Comparison of ENCODE assay signal across 10 cellular contexts in the genomic region with DNA sequence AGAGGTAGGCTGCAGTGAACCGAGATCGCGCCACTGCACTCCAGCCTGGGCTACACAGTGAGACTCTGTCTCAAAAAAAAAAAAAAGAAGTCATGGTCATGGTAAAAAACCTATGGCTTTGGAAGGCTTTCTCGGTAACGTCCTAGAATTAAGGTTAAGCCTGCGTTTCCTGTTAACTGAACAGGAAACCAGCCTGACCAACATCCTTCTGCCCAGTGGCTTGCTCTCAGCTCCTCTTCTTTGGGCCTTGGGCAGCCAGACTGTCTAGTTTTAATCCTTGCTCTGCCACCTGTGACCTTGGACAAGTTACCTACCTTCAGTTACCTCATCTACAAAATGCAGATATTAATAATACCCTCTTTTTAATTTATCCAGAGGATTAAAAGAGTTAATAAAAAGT. TPM values are rescaled to one million over a fixed set of nuclear protein-coding genes. Genes with fewer than 3 reads are reported as not detected.
DNase-seq lines count a peak whose midpoint lies in the region; ATAC-seq, FAIRE-seq and TF ChIP-seq lines count a peak whose summit lies in the region.
"Not testable (repeated sequence)": the region's sequence is repeated elsewhere in the genome, so short reads cannot be mapped to it uniquely, and the experiment has no call there.
"Had no signal": no experiment of that assay in that cellular context is flagged by ENCODE, and none has a peak within 500 bp of the region (broad histone marks: within the 10 kb centered on the region; RNA-seq: fewer than 3 reads in every experiment).

No MANE protein-coding gene starts in this region.

- in situ Hi-C loops in KBM-7 (cut with MboI; ENCODE audit: low pct_unique_long_range_greater_than_20kb, low sequenced_read_pairs) = not testable (repeated sequence)

- not testable (repeated sequence) for ATAC-seq in GM23338; activated CD8-positive, alpha-beta memory T cell treated with anti-CD3 and anti-CD28 coated beads, Interleukin-2, amount 10 ng/mL, durations not matched to agents 7 days and 5 days

- H3K36me3 Mint-ChIP-seq in GM23338 (ENCODE audit: low read depth); activated CD8-positive, alpha-beta memory T cell treated with anti-CD3 and anti-CD28 coated beads, Interleukin-2, amount 10 ng/mL, durations not matched to agents 7 days and 5 days; osteocyte (ENCODE audit: unreplicated experiment): not testable (repeated sequence)

- H3K9me3 ChIP-seq in kidney (ENCODE audit: control insufficient read depth in 1 of 2, low read length in 2 of 2) = not testable (repeated sequence)

- not testable (repeated sequence) for TF ChIP-seq POLR2A in NB4 (IDR thresholded peaks at IDR 0.05; ENCODE audit: extremely low read depth, insufficient read length)

- not testable (repeated sequence) for H2AFZ ChIP-seq in GM23338

- H3K4me2 ChIP-seq in GM23338 = not testable (repeated sequence)

- H3K4me1 ChIP-seq in GM23338 (ENCODE audit: insufficient read depth); kidney (ENCODE audit: control insufficient read depth in 1 of 2, insufficient read depth in 1 of 2, low read depth in 1 of 2, low read length in 2 of 2): not testable (repeated sequence)

- not testable (repeated sequence) for H3K27me3 Mint-ChIP-seq in GM23338 (ENCODE audit: insufficient read depth, low read depth, poor library complexity); activated CD8-positive, alpha-beta memory T cell treated with anti-CD3 and anti-CD28 coated beads, Interleukin-2, amount 10 ng/mL, durations not matched to agents 7 days and 5 days; osteocyte (ENCODE audit: unreplicated experiment)

- not testable (repeated sequence) for H3K27ac ChIP-seq in GM23338 (ENCODE audit: low read depth); kidney (ENCODE audit: low read depth in 2 of 2, low read length in 2 of 2)

- not testable (repeated sequence) for H3K27ac Mint-ChIP-seq in GM23338; activated CD8-positive, alpha-beta memory T cell treated with anti-CD3 and anti-CD28 coated beads, Interleukin-2, amount 10 ng/mL, durations not matched to agents 7 days and 5 days; osteocyte (ENCODE audit: unreplicated experiment)

- intact Hi-C loops in kidney (cut with DNase I) = not testable (repeated sequence)

- H3K9ac ChIP-seq in kidney (ENCODE audit: low read length in 2 of 2) = not testable (repeated sequence)

- not testable (repeated sequence) for H3K9me2 ChIP-seq in GM23338 (ENCODE audit: insufficient read depth)

- H4K20me1 ChIP-seq in GM23338 (replicated peaks; ENCODE audit: insufficient read depth) = not testable (repeated sequence)

- CTCF ChIA-PET in activated CD8-positive, alpha-beta memory T cell treated with anti-CD3 and anti-CD28 coated beads, Interleukin-2, amount 10 ng/mL, durations not matched to agents 7 days and 5 days (lab: Charles Lee) = not testable (repeated sequence)

- not testable (repeated sequence) for H3K79me2 ChIP-seq in GM23338 (replicated peaks; ENCODE audit: insufficient read depth)

- TF ChIP-seq CTCF in GM23338 (conservative IDR thresholded peaks at IDR 0.05; ENCODE audit: low read depth in 2 of 2); NB4 (IDR thresholded peaks at IDR 0.05; ENCODE audit: low read depth, low read length); kidney (IDR thresholded peaks at IDR 0.05; ENCODE audit: borderline replicate concordance, extremely low read depth, insufficient read depth); osteocyte (IDR thresholded peaks at IDR 0.05): not testable (repeated sequence)

- H3K4me1 Mint-ChIP-seq in GM23338; activated CD8-positive, alpha-beta memory T cell treated with anti-CD3 and anti-CD28 coated beads, Interleukin-2, amount 10 ng/mL, durations not matched to agents 7 days and 5 days; osteocyte (ENCODE audit: unreplicated experiment): not testable (repeated sequence)

- not testable (repeated sequence) for H3K4me3 ChIP-seq in GM23338; NB4 (ENCODE audit: low read depth, low read length); kidney (ENCODE audit: low read length in 2 of 2)

- FAIRE-seq in kidney (lab: Jason Lieb, UNC) = not testable (repeated sequence)

- not testable (repeated sequence) for H3K36me3 ChIP-seq in GM23338 (ENCODE audit: insufficient read depth); kidney (ENCODE audit: control insufficient read depth in 1 of 2, insufficient read depth in 2 of 2, low read length in 2 of 2)

- H3K9me3 Mint-ChIP-seq in GM23338; activated CD8-positive, alpha-beta memory T cell treated with anti-CD3 and anti-CD28 coated beads, Interleukin-2, amount 10 ng/mL, durations not matched to agents 7 days and 5 days (ENCODE audit: low read depth); osteocyte (ENCODE audit: unreplicated experiment): not testable (repeated sequence)

- DNase-seq in GM23338 (ENCODE audit: low spot score) (peak; percentile 0), KBM-7 (peak; percentile 49), NB4 (ENCODE audit: low read depth) (peak; percentile 55), kidney (peak; percentile 4), osteocyte (ENCODE audit: extremely low spot score, unreplicated experiment) (peak; percentile 7)
- peak; percentile 35 for DNase-seq in activated CD8-positive, alpha-beta memory T cell treated with anti-CD3 and anti-CD28 coated beads, Interleukin-2, amount 10 ng/mL, durations not matched to agents 7 days and 5 days

- not testable (repeated sequence) for H3K4me3 Mint-ChIP-seq in GM23338; activated CD8-positive, alpha-beta memory T cell treated with anti-CD3 and anti-CD28 coated beads, Interleukin-2, amount 10 ng/mL, durations not matched to agents 7 days and 5 days; osteocyte (ENCODE audit: unreplicated experiment)

- not testable (repeated sequence) for H3F3A ChIP-seq in GM23338 (replicated peaks; ENCODE audit: low read depth)

- H3K27me3 ChIP-seq in GM23338 (ENCODE audit: insufficient read depth) = not testable (repeated sequence)

RNA-seq across cellular contexts. Expression of gene GOLGA8R, which starts 6.7 kb away (rescaled TPM):
- 0.17 TPM in 1 of 2 replicates, not detected in the other for total RNA-seq in GM23338 (2014; rRNA removed; shearing (Covaris generic))
- polyA plus RNA-seq in GM23338 (2016; fragmentation: Nextera tagmentation; extraction: Ambion mirVana) (0.27 TPM in 1 of 2 replicates, not detected in the other), kidney (ENCODE audit: insufficient read depth, low read depth, low replicate concordance) (0.41 TPM)
- 10 to 100 TPM; 13.0 to 15.9 TPM for total RNA-seq in activated CD8-positive, alpha-beta memory T cell treated with anti-CD3 and anti-CD28 coated beads, Interleukin-2, amount 10 ng/mL, durations not matched to agents 7 days and 5 days
- total RNA-seq in kidney (6.3 TPM), osteocyte (4.9 and 5.4 TPM in 2 replicates)
- total RNA-seq: Daoy, G401 had no signal

RNA-seq across cellular contexts. Expression of gene CHRFAM7A, which starts 27.4 kb away (rescaled TPM):
- 2.5 and 2.9 TPM in 2 replicates for total RNA-seq in GM23338 (2014; rRNA removed; shearing (Covaris generic))
- 0.99 and 1.4 TPM in 2 replicates for polyA plus RNA-seq in GM23338 (2016; fragmentation: Nextera tagmentation; extraction: Ambion mirVana)
- 1 to 10 TPM in 1 of 2 experiments, under 1 TPM in 1; 0.73 to 2.1 TPM for total RNA-seq in activated CD8-positive, alpha-beta memory T cell treated with anti-CD3 and anti-CD28 coated beads, Interleukin-2, amount 10 ng/mL, durations not matched to agents 7 days and 5 days
- 2.7 TPM for total RNA-seq in kidney
- 0.54 TPM for polyA plus RNA-seq in kidney (ENCODE audit: insufficient read depth, low read depth, low replicate concordance)
- total RNA-seq in osteocyte = 1.7 and 3.4 TPM in 2 replicates
- total RNA-seq: G401, HFFc6 had no signal
- polyA plus RNA-seq: CD4-positive, alpha-beta memory T cell had no signal

Comparison
In these comparisons a context has a peak if more than half of its experiments do, and no peak if none do; other contexts are left out.
1. DNase-seq: peak in every context shown above with its lines; median percentile 55 in NB4; 49 in KBM-7; 35 in activated CD8-positive, alpha-beta memory T cell treated with anti-CD3 and anti-CD28 coated beads, Interleukin-2, amount 10 ng/mL, durations not matched to agents 7 days and 5 days; 7 in osteocyte; 4 in kidney; 0 in GM23338.